Comparison of ENCODE assay signal across 24 cellular contexts in the genomic region with DNA sequence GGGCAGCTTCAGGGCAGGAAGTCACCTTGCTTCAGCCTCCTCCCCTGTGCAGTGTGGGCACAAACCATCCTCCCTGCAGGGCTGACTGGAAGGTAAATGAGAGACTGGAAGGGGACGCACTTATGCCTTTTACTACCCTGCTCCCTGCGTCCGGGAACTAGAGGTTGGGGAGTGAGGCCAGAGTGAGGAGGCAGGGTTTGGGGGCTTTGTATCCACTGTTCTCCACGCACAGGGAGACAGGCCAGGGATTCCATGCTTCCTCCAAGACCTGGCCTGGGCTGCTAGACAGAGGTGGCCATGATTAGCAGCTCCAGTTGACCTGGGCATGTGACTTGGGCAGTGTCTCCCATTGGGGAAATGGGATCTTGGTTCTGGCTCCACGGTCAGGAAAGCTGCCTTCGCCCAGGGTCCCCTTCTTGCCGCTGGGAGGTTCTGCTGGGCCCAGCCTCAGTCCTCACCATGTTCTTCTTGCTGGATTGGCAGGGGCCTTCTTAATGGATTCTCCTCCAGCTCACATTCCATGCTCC. TPM values are rescaled to one million over a fixed set of nuclear protein-coding genes. Genes with fewer than 3 reads are reported as not detected.
DNase-seq lines count a peak whose midpoint lies in the region; ATAC-seq and TF ChIP-seq lines count a peak whose summit lies in the region.
"Had no signal": no experiment of that assay in that cellular context is flagged by ENCODE, and none has a peak within 500 bp of the region (broad histone marks: within the 10 kb centered on the region; RNA-seq: fewer than 3 reads in every experiment).

No MANE protein-coding gene starts in this region.

- no peak overlapping the region for H4K8ac ChIP-seq in neuronal stem cell (ENCODE audit: low read depth, low read length)

- H3K36me3 ChIP-seq in BLaER1 treated with 17β-estradiol and CSF1 and Interleukin-3, amounts not matched to agents 10 nM and 100 nM = no peaks in the 10 kb centered on the region
- no peaks in the 10 kb centered on the region for H3K36me3 ChIP-seq in neuronal stem cell (replicated peaks in 1 of 2; ENCODE audit: control insufficient read depth in 2 of 2, insufficient read depth in 2 of 2, low read length in 2 of 2)

- CTCF ChIA-PET in WTC11 (lab: Charles Lee) = interaction anchor here (0.7 to 2.0 kb wide), 7 partner anchors 17 to 210 kb away, joined by 3 to 9 read pairs (median 4); no protein-coding TSS in a partner anchor

- WGBS in neuronal stem cell (ENCODE audit: extremely low coverage in 2 of 2, insufficient read length in 2 of 2, insufficient replicate concordance in 1 of 2), 2 donors = no CpG with 5 or more reads among the region's 7 CpGs

- peaks cover 16 to 85% (median 65%) of the 10 kb centered on the region in 10 experiments; a peak in 19 of 20 replicates for H3K4me1 ChIP-seq in BLaER1 treated with 17β-estradiol and CSF1 and Interleukin-3, amounts not matched to agents 10 nM and 100 nM
- H3K4me1 ChIP-seq in neuronal stem cell (ENCODE audit: control insufficient read depth in 2 of 2, insufficient read depth in 1 of 2, low read depth in 1 of 2, low read length in 2 of 2) = peaks cover 16 to 43% of the 10 kb centered on the region in 2 donors
- H3K4me1 ChIP-seq: foreskin keratinocyte had no signal

- peaks cover 46 to 73% (median 63%) of the 10 kb centered on the region in 11 experiments for H3K27me3 ChIP-seq in BLaER1 treated with 17β-estradiol and CSF1 and Interleukin-3, amounts not matched to agents 10 nM and 100 nM
- H3K27me3 ChIP-seq in neuronal stem cell (ENCODE audit: control insufficient read depth in 3 of 3, insufficient read depth in 3 of 3, low read depth in 1 of 3, low read length in 3 of 3) = peaks cover 5 to 65% (median 24%) of the 10 kb centered on the region in 3 experiments

- H3K4me2 ChIP-seq in BLaER1 treated with 17β-estradiol and CSF1 and Interleukin-3, amounts not matched to agents 10 nM and 100 nM = peak overlapping the region in 10 of 11 experiments; percentile 14 to 88 (median 58); a peak in 19 of 22 replicates
- no peak overlapping the region for H3K4me2 ChIP-seq in neuronal stem cell (ENCODE audit: insufficient read depth, low read length, poor library complexity, severe bottlenecking)

- H2BK12ac ChIP-seq in neuronal stem cell (ENCODE audit: low read length) = peak overlapping the region; percentile 76

- no peaks in the 10 kb centered on the region for H3K36me3 Mint-ChIP-seq in WTC11
- H3K36me3 Mint-ChIP-seq: activated naive CD4-positive, alpha-beta T cell treated with anti-CD3 and anti-CD28 coated beads, Interleukin-2, amount 50 U/mL, for 72 hours had no signal

- no peak for ATAC-seq in WTC11
- no peak for ATAC-seq in GM21528 (IDR thresholded peaks at IDR 0.05; ENCODE audit: low FRiP score, unreplicated experiment)
- ATAC-seq in GM21576 (IDR thresholded peaks at IDR 0.05; ENCODE audit: unreplicated experiment) = no peak
- ATAC-seq: activated naive CD4-positive, alpha-beta T cell treated with anti-CD3 and anti-CD28 coated beads, Interleukin-2, amount 50 U/mL, for 72 hours; foreskin keratinocyte; GM12878; HCT116; left colon; naive thymus-derived CD4-positive, alpha-beta T cell had no signal

- H2BK120ac ChIP-seq in neuronal stem cell (ENCODE audit: low read depth, low read length) = no peak overlapping the region

- no peak overlapping the region for H3K14ac ChIP-seq in neuronal stem cell (ENCODE audit: low read length)

- H3K23ac ChIP-seq in neuronal stem cell (ENCODE audit: low read depth, low read length, poor library complexity) = peak overlapping the region; percentile 38

- no peak for TF ChIP-seq CTCF in WTC11 (IDR thresholded peaks at IDR 0.05)

- H3K9me3 Mint-ChIP-seq in WTC11 = no peaks in the 10 kb centered on the region
- H3K9me3 Mint-ChIP-seq: activated naive CD4-positive, alpha-beta T cell treated with anti-CD3 and anti-CD28 coated beads, Interleukin-2, amount 50 U/mL, for 72 hours; activated T-helper 2 cell treated with anti-CD3 and anti-CD28 coated beads, Interferon-gamma antibody, Interleukin-2, Interleukin-4, amounts not matched to agents 10 μg/mL and 5 μg/mL and 100 μg/mL, durations not matched to agents 14 hours and 24 hours and 36 hours; naive thymus-derived CD4-positive, alpha-beta T cell had no signal

- no peak overlapping the region for H2BK5ac ChIP-seq in neuronal stem cell (ENCODE audit: low read length)

- peak overlapping the region; percentile 49 for H2AK5ac ChIP-seq in neuronal stem cell (ENCODE audit: low read depth, low read length)

- no peak overlapping the region for H3K27ac Mint-ChIP-seq in WTC11
- H3K27ac Mint-ChIP-seq: activated naive CD4-positive, alpha-beta T cell treated with anti-CD3 and anti-CD28 coated beads, Interleukin-2, amount 50 U/mL, for 72 hours; activated T-helper 2 cell treated with anti-CD3 and anti-CD28 coated beads, Interferon-gamma antibody, Interleukin-2, Interleukin-4, amounts not matched to agents 10 μg/mL and 5 μg/mL and 100 μg/mL, durations not matched to agents 14 hours and 24 hours and 36 hours had no signal

- H3K4me3 ChIP-seq in BLaER1 treated with 17β-estradiol and CSF1 and Interleukin-3, amounts not matched to agents 10 nM and 100 nM = no peak overlapping the region
- no peak overlapping the region for H3K4me3 ChIP-seq in neuronal stem cell (ENCODE audit: low read length in 2 of 2)
- H3K4me3 ChIP-seq: GM12878, skin epidermis had no signal

- POLR2A ChIA-PET in WTC11 (lab: Charles Lee) = interaction anchor here (0.6 to 0.8 kb wide), 2 partner anchors 26 to 48 kb away, joined by 3 read pairs; no protein-coding TSS in a partner anchor

- H3K18ac ChIP-seq in neuronal stem cell (ENCODE audit: low read length) = peak overlapping the region; percentile 44

- peaks cover 53% of the 10 kb centered on the region for H3K4me1 Mint-ChIP-seq in WTC11

- no peak overlapping the region for H3K4ac ChIP-seq in neuronal stem cell (ENCODE audit: low read length)

- no peaks in the 10 kb centered on the region for H3K79me1 ChIP-seq in neuronal stem cell (ENCODE audit: low read depth, low read length)

- peaks cover 81% of the 10 kb centered on the region for H3K27me3 Mint-ChIP-seq in WTC11 (ENCODE audit: low read depth)

- H3K9ac ChIP-seq in BLaER1 treated with 17β-estradiol and CSF1 and Interleukin-3, amounts not matched to agents 10 nM and 100 nM = no peak overlapping the region
- H3K9ac ChIP-seq in neuronal stem cell (ENCODE audit: low read depth, low read length, poor library complexity) = no peak overlapping the region

- H4K91ac ChIP-seq in neuronal stem cell (ENCODE audit: low read depth, low read length, poor library complexity) = no peak overlapping the region

- H3K27ac ChIP-seq in BLaER1 treated with 17β-estradiol and CSF1 and Interleukin-3, amounts not matched to agents 10 nM and 100 nM = no peak overlapping the region
- no peak overlapping the region for H3K27ac ChIP-seq in neuronal stem cell (replicated peaks; ENCODE audit: low read length)
- H3K27ac ChIP-seq: foreskin keratinocyte, skin epidermis had no signal

- peaks cover 0 to 38% (median 0%) of the 10 kb centered on the region in 11 experiments; a peak in 5 of 22 replicates for H4K20me1 ChIP-seq in BLaER1 treated with 17β-estradiol and CSF1 and Interleukin-3, amounts not matched to agents 10 nM and 100 nM

- DNase-seq in WTC11 (ENCODE audit: low spot score) = no peak
- DNase-seq in epidermal melanocyte (ENCODE audit: insufficient read length, low spot score) = peak; percentile 15
- no peak for DNase-seq in neuronal stem cell (ENCODE audit: low spot score)
- DNase-seq in activated CD8-positive, alpha-beta memory T cell treated with anti-CD3 and anti-CD28 coated beads, Interleukin-2, amount 50 U/mL, for 48 hours = no peak
- no peak for DNase-seq in kidney tubule cell (ENCODE audit: low spot score)
- DNase-seq: activated CD4-positive, alpha-beta T cell treated with anti-CD3 and anti-CD28 coated beads, Interleukin-2, amount 50 U/mL, for 48 hours; Caco-2; effector CD4-positive, alpha-beta T cell; foreskin keratinocyte; left colon; mesendoderm; naive thymus-derived CD4-positive, alpha-beta T cell; NCI-H1105 treated with DMSO at 0.1 percent for 48 hours; NCI-H2029 treated with DMSO at 0.1 percent for 48 hours; NCI-H446; T1000 had no signal

- peak overlapping the region; percentile 56 for H2AFZ ChIP-seq in neuronal stem cell (ENCODE audit: low read length)

- no peaks in the 10 kb centered on the region for H3K9me3 ChIP-seq in BLaER1 treated with 17β-estradiol and CSF1 and Interleukin-3, amounts not matched to agents 10 nM and 100 nM (replicated peaks in 1 of 11)
- H3K9me3 ChIP-seq in neuronal stem cell (replicated peaks in 1 of 2; ENCODE audit: control insufficient read depth in 2 of 2, insufficient read depth in 1 of 2, low read depth in 1 of 2, low read length in 2 of 2) = no peaks in the 10 kb centered on the region
- H3K9me3 ChIP-seq: Caco-2 had no signal

- peak overlapping the region; percentile 19 for H2BK15ac ChIP-seq in neuronal stem cell (ENCODE audit: low read length)

- H3K4me3 Mint-ChIP-seq in WTC11 = no peak overlapping the region
- H3K4me3 Mint-ChIP-seq: naive thymus-derived CD4-positive, alpha-beta T cell had no signal

TF ChIP-seq in WTC11, 78 proteins besides CTCF, POLR2A, EP300 and RAD21 (continues in another document):
- TF ChIP-seq CBFB (CRISPR knock-in tag; IDR thresholded peaks at IDR 0.05; ENCODE audit: low read depth) (no peak), ZNF423 (CRISPR knock-in tag; IDR thresholded peaks at IDR 0.05) (no peak)
- TF ChIP-seq, protein P1, sequence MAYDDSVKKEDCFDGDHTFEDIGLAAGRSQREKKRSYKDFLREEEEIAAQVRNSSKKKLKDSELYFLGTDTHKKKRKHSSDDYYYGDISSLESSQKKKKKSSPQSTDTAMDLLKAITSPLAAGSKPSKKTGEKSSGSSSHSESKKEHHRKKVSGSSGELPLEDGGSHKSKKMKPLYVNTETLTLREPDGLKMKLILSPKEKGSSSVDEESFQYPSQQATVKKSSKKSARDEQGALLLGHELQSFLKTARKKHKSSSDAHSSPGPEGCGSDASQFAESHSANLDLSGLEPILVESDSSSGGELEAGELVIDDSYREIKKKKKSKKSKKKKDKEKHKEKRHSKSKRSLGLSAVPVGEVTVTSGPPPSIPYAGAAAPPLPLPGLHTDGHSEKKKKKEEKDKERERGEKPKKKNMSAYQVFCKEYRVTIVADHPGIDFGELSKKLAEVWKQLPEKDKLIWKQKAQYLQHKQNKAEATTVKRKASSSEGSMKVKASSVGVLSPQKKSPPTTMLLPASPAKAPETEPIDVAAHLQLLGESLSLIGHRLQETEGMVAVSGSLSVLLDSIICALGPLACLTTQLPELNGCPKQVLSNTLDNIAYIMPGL (CRISPR knock-in tag; IDR thresholded peaks at IDR 0.05) = no peak
- TF ChIP-seq, protein P2, sequence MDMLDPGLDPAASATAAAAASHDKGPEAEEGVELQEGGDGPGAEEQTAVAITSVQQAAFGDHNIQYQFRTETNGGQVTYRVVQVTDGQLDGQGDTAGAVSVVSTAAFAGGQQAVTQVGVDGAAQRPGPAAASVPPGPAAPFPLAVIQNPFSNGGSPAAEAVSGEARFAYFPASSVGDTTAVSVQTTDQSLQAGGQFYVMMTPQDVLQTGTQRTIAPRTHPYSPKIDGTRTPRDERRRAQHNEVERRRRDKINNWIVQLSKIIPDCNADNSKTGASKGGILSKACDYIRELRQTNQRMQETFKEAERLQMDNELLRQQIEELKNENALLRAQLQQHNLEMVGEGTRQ (CRISPR knock-in tag; IDR thresholded peaks at IDR 0.05) = 0 out of 2 replicates have a peak, but pooled peaks have one; percentile 9

RNA-seq across cellular contexts. Expression of a gene that starts 37.0 kb away (rescaled TPM):
- 0.55 to 0.57 TPM (median 0.57 TPM) in 3 replicates for total RNA-seq in WTC11 (2021)
- 0.92 TPM for polyA plus RNA-seq in neuronal stem cell (2013, experiment 1 of 2)
- 0.93 TPM for polyA plus RNA-seq in neuronal stem cell (2013, experiment 2 of 2)
- total RNA-seq: activated naive CD4-positive, alpha-beta T cell treated with anti-CD3 and anti-CD28 coated beads, Interleukin-2, amount 50 U/mL, for 72 hours; activated T-helper 2 cell treated with anti-CD3 and anti-CD28 coated beads, Interferon-gamma antibody, Interleukin-2, Interleukin-4, amounts not matched to agents 10 μg/mL and 5 μg/mL and 100 μg/mL, durations not matched to agents 14 hours and 24 hours and 36 hours; foreskin keratinocyte; GM12878 had no signal
- polyA plus RNA-seq: foreskin keratinocyte; naive thymus-derived CD4-positive, alpha-beta T cell had no signal
